In genomic region chr20:41154436-41155176, GRCh38 we compare ENCODE assay signal across 12 cellular contexts. TPM values are rescaled to one million over a fixed set of nuclear protein-coding genes. Genes with fewer than 3 reads are reported as not detected.
DNase-seq lines count a peak whose midpoint lies in the region; ATAC-seq and TF ChIP-seq lines count a peak whose summit lies in the region.
"Had no signal": no experiment of that assay in that cellular context is flagged by ENCODE, and none has a peak within 500 bp of the region (broad histone marks: within the 10 kb centered on the region; RNA-seq: fewer than 3 reads in every experiment).

No MANE protein-coding gene starts in this region.

- H3K9me3 ChIP-seq in right cardiac atrium (ENCODE audit: control insufficient read depth, low read length): no peaks in the 10 kb centered on the region
- H3K9me3 ChIP-seq in spleen: no peaks in the 10 kb centered on the region

- no peaks in the 10 kb centered on the region for H3K9me3 Mint-ChIP-seq in T-helper 1 cell treated with Interleukin-12 subunit alpha and Interleukin-12 subunit beta and Interleukin-4 antibody, amounts not matched to agents 30 μg/mL and 1 μg/mL, for 36 hours
- no peaks in the 10 kb centered on the region for H3K9me3 Mint-ChIP-seq in activated CD8-positive, alpha-beta T cell treated with anti-CD3 and anti-CD28 coated beads, Interleukin-2, amount 10 ng/mL, durations not matched to agents 7 days and 5 days (ENCODE audit: insufficient read depth)

- peak overlapping the region; percentile 66 for H3K4me3 Mint-ChIP-seq in T-helper 1 cell treated with Interleukin-12 subunit alpha and Interleukin-12 subunit beta and Interleukin-4 antibody, amounts not matched to agents 30 μg/mL and 1 μg/mL, for 36 hours
- H3K4me3 Mint-ChIP-seq in activated CD8-positive, alpha-beta T cell treated with anti-CD3 and anti-CD28 coated beads, Interleukin-2, amount 10 ng/mL, durations not matched to agents 7 days and 5 days: peak overlapping the region; percentile 61

- peaks cover 0 to 4% (median under 1%) of the 10 kb centered on the region in 6 donors for H3K36me3 ChIP-seq in spleen

- no peak for TF ChIP-seq CTCF in spleen (IDR thresholded peaks at IDR 0.05 in 8 of 11, conservative IDR thresholded peaks at IDR 0.05 in 3 of 11)

- intact Hi-C loops in right cardiac atrium (cut with DNase I) (no loop called here), spleen (cut with DNase I; ENCODE audit: low total_unique reads) (no loop called here)

- peaks cover 40% of the 10 kb centered on the region for H3K36me3 Mint-ChIP-seq in T-helper 1 cell treated with Interleukin-12 subunit alpha and Interleukin-12 subunit beta and Interleukin-4 antibody, amounts not matched to agents 30 μg/mL and 1 μg/mL, for 36 hours (ENCODE audit: low read depth)
- H3K36me3 Mint-ChIP-seq in activated CD8-positive, alpha-beta T cell treated with anti-CD3 and anti-CD28 coated beads, Interleukin-2, amount 10 ng/mL, durations not matched to agents 7 days and 5 days (ENCODE audit: low read depth): peaks cover 77% of the 10 kb centered on the region

- no peak for DNase-seq in T-helper 1 cell
- no peak for DNase-seq in activated CD8-positive, alpha-beta T cell treated with anti-CD3 and anti-CD28 coated beads, Interleukin-2, amount 10 ng/mL, durations not matched to agents 7 days and 5 days
- DNase-seq in right cardiac atrium: peak; percentile 47 to 72 (median 67)
- no peak for DNase-seq in spleen
- DNase-seq: activated CD4-positive, CD25-positive, alpha-beta regulatory T cell; amniotic stem cell; NCI-H446 had no signal

- 50% methylated on average over 8 of the region's 8 CpGs for WGBS in right cardiac atrium
- 44 to 61% (median 58%) methylated on average over 8 of the region's 8 CpGs for WGBS in spleen, 5 donors

- H3K27ac ChIP-seq in right cardiac atrium (ENCODE audit: low read length) (peak overlapping the region; percentile 62), spleen (peak overlapping the region; percentile 9 to 91 (median 74))
- H3K27ac ChIP-seq: 22Rv1 had no signal

- no peaks in the 10 kb centered on the region for H3K27me3 ChIP-seq in right cardiac atrium (ENCODE audit: control insufficient read depth, insufficient read depth)
- no peaks in the 10 kb centered on the region for H3K27me3 ChIP-seq in spleen (replicated peaks in 1 of 7)

- POLR2A ChIA-PET in activated CD8-positive, alpha-beta T cell treated with anti-CD3 and anti-CD28 coated beads, Interleukin-2, amount 10 ng/mL, durations not matched to agents 7 days and 5 days (lab: Charles Lee): interaction anchor here (12.6 kb wide), 1 partner anchor 14 kb away, joined by 343 read pairs; the partner anchor contains the start of gene PLCG1

- CTCF ChIA-PET in activated CD8-positive, alpha-beta T cell treated with anti-CD3 and anti-CD28 coated beads, Interleukin-2, amount 10 ng/mL, durations not matched to agents 7 days and 5 days (lab: Charles Lee): interaction anchor here (0.7 to 13.3 kb wide), 6 partner anchors 15 to 188 kb away, joined by 3 to 347 read pairs (median 4); partner anchors contain the start of gene PLCG1

- no peak for ATAC-seq in activated CD8-positive, alpha-beta T cell treated with anti-CD3 and anti-CD28 coated beads, Interleukin-2, amount 10 ng/mL, durations not matched to agents 7 days and 5 days
- ATAC-seq in right cardiac atrium (peak; percentile 57 to 79), GM18520 (IDR thresholded peaks at IDR 0.05; ENCODE audit: unreplicated experiment) (no peak), GM18870 (IDR thresholded peaks at IDR 0.05; ENCODE audit: unreplicated experiment) (no peak), HG03460 (IDR thresholded peaks at IDR 0.05; ENCODE audit: unreplicated experiment) (no peak)

- peak overlapping the region; percentile 89 for H3K27ac Mint-ChIP-seq in T-helper 1 cell treated with Interleukin-12 subunit alpha and Interleukin-12 subunit beta and Interleukin-4 antibody, amounts not matched to agents 30 μg/mL and 1 μg/mL, for 36 hours
- peak overlapping the region; percentile 100 for H3K27ac Mint-ChIP-seq in activated CD8-positive, alpha-beta T cell treated with anti-CD3 and anti-CD28 coated beads, Interleukin-2, amount 10 ng/mL, durations not matched to agents 7 days and 5 days

- H3K27me3 Mint-ChIP-seq in T-helper 1 cell treated with Interleukin-12 subunit alpha and Interleukin-12 subunit beta and Interleukin-4 antibody, amounts not matched to agents 30 μg/mL and 1 μg/mL, for 36 hours (ENCODE audit: low read depth): no peaks in the 10 kb centered on the region
- H3K27me3 Mint-ChIP-seq in activated CD8-positive, alpha-beta T cell treated with anti-CD3 and anti-CD28 coated beads, Interleukin-2, amount 10 ng/mL, durations not matched to agents 7 days and 5 days (ENCODE audit: low read depth): no peaks in the 10 kb centered on the region

- H3K4me3 ChIP-seq in right cardiac atrium (ENCODE audit: low read length) (no peak overlapping the region), spleen (no peak overlapping the region)

- no peak for TF ChIP-seq POLR2A in spleen (IDR thresholded peaks at IDR 0.05)

- H3K4me1 ChIP-seq in right cardiac atrium (ENCODE audit: control insufficient read depth, insufficient read depth, low read length) (peaks cover 57% of the 10 kb centered on the region), spleen (peaks cover 57 to 100% (median 95%) of the 10 kb centered on the region in 6 donors)

- H3K4me1 Mint-ChIP-seq in T-helper 1 cell treated with Interleukin-12 subunit alpha and Interleukin-12 subunit beta and Interleukin-4 antibody, amounts not matched to agents 30 μg/mL and 1 μg/mL, for 36 hours (ENCODE audit: low read depth): peaks cover 87% of the 10 kb centered on the region
- H3K4me1 Mint-ChIP-seq in activated CD8-positive, alpha-beta T cell treated with anti-CD3 and anti-CD28 coated beads, Interleukin-2, amount 10 ng/mL, durations not matched to agents 7 days and 5 days (ENCODE audit: low read depth): peaks cover 94% of the 10 kb centered on the region

RNA-seq across cellular contexts. Expression of gene PLCG1, which starts 17.3 kb away (rescaled TPM):
- total RNA-seq in activated CD8-positive, alpha-beta T cell treated with anti-CD3 and anti-CD28 coated beads, Interleukin-2, amount 10 ng/mL, durations not matched to agents 7 days and 5 days: 100 to 1,000 TPM; 395 to 406 TPM
- total RNA-seq in right cardiac atrium: 10 to 100 TPM; 50.1 to 62.2 (median 58.3) TPM
- 45.6 TPM for polyA plus RNA-seq in right cardiac atrium
- 100 to 1,000 TPM in 6 of 7 donors, 10 to 100 TPM in 1; 96.7 to 144 (median 134) TPM for total RNA-seq in spleen
- polyA plus RNA-seq in spleen: 10 to 100 TPM; 28.0 to 51.3 (median 29.3) TPM

Comparison
In these comparisons a context has a peak if more than half of its experiments do, and no peak if none do; other contexts are left out.
1. DNase-seq: peak in right cardiac atrium (3 of 3); none in T-helper 1 cell (0 of 5), activated CD8-positive, alpha-beta T cell treated with anti-CD3 and anti-CD28 coated beads, Interleukin-2, amount 10 ng/mL, durations not matched to agents 7 days and 5 days (single experiment) and spleen (single experiment).
2. ATAC-seq: peak in right cardiac atrium (2 of 2); none in activated CD8-positive, alpha-beta T cell treated with anti-CD3 and anti-CD28 coated beads, Interleukin-2, amount 10 ng/mL, durations not matched to agents 7 days and 5 days (single experiment), GM18520 (single experiment), GM18870 (single experiment) and HG03460 (single experiment).